1 cellular context compared by ENCODE assay signal in genomic region chr6:134520181-134521115, GRCh38.
TF ChIP-seq lines count a peak whose summit lies in the region.

No MANE protein-coding gene starts in this region.

TF ChIP-seq in A549, 52 proteins besides CTCF, POLR2A, EP300 and RAD21 (continued from another document):
- TF ChIP-seq, protein P1, sequence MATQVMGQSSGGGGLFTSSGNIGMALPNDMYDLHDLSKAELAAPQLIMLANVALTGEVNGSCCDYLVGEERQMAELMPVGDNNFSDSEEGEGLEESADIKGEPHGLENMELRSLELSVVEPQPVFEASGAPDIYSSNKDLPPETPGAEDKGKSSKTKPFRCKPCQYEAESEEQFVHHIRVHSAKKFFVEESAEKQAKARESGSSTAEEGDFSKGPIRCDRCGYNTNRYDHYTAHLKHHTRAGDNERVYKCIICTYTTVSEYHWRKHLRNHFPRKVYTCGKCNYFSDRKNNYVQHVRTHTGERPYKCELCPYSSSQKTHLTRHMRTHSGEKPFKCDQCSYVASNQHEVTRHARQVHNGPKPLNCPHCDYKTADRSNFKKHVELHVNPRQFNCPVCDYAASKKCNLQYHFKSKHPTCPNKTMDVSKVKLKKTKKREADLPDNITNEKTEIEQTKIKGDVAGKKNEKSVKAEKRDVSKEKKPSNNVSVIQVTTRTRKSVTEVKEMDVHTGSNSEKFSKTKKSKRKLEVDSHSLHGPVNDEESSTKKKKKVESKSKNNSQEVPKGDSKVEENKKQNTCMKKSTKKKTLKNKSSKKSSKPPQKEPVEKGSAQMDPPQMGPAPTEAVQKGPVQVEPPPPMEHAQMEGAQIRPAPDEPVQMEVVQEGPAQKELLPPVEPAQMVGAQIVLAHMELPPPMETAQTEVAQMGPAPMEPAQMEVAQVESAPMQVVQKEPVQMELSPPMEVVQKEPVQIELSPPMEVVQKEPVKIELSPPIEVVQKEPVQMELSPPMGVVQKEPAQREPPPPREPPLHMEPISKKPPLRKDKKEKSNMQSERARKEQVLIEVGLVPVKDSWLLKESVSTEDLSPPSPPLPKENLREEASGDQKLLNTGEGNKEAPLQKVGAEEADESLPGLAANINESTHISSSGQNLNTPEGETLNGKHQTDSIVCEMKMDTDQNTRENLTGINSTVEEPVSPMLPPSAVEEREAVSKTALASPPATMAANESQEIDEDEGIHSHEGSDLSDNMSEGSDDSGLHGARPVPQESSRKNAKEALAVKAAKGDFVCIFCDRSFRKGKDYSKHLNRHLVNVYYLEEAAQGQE (IDR thresholded peaks at IDR 0.05) = no peak
- TF ChIP-seq, protein P2, sequence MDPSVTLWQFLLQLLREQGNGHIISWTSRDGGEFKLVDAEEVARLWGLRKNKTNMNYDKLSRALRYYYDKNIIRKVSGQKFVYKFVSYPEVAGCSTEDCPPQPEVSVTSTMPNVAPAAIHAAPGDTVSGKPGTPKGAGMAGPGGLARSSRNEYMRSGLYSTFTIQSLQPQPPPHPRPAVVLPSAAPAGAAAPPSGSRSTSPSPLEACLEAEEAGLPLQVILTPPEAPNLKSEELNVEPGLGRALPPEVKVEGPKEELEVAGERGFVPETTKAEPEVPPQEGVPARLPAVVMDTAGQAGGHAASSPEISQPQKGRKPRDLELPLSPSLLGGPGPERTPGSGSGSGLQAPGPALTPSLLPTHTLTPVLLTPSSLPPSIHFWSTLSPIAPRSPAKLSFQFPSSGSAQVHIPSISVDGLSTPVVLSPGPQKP (IDR thresholded peaks at IDR 0.05; ENCODE audit: low read depth, low read length) = no peak
- no peak for TF ChIP-seq TP53 (CRISPR knock-in tag; IDR thresholded peaks at IDR 0.05)
- no peak for TF ChIP-seq USF2 (IDR thresholded peaks at IDR 0.05)
- no peak for TF ChIP-seq HEYL (CRISPR knock-in tag; IDR thresholded peaks at IDR 0.05)
- TF ChIP-seq BHLHE40 (IDR thresholded peaks at IDR 0.05; ENCODE audit: low read depth, low read length) = no peak
- no peak for TF ChIP-seq FOSB (CRISPR knock-in tag; IDR thresholded peaks at IDR 0.05)
- TF ChIP-seq CBX8 (IDR thresholded peaks at IDR 0.05) = no peak
- no peak for TF ChIP-seq HES2 (IDR thresholded peaks at IDR 0.05)
